Comparison of ENCODE assay signal across 8 cellular contexts in the genomic region with DNA sequence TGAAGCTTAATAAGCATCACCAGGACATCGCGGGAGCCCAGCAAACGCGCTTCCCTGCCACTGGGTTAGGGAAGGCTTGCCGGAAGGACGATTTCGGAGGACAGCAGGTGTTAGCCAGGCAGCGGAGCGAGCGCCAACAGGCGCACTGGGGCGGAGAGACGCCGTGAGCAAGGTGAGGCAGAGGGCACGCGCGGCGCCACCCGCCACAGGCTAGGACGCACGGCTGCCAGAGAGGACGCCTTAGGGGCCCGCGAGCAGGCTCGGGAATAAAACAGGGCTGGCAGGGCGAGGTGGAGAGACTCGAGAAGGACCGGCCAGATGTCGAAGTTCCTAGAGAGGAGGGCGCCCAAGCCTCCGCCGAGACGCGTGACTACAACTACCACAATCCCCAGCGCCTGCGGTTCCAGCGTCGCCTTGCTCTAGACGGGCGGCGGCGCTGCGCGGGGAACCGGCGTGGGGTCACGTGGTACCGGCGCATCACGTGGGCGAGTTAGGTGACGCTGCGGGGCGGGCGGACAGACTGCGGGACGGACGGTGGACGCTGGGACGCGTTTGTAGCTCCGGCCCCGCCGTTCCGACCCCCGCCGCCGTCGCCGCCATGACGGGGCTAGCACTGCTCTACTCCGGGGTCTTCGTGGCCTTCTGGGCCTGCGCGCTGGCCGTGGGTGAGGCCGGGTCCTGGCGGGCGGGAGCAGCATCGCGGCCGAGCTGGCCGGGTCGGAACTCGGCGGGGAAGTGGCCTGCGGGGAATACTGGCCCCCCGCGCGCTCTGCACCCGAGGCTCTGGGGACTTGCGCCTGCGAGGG.
A peak's percentile ranks its signal among the peaks of the same experiment; 100 is the strongest.
DNase-seq lines count a peak whose midpoint lies in the region; ATAC-seq and FAIRE-seq lines count a peak whose summit lies in the region.

A gene (plus strand): TSS at position 518 of the 806 bp plus-strand sequence. CDS start 81 bp downstream, at position 599.

- peaks cover 23% of the 10 kb centered on the region for H3K36me3 ChIP-seq in effector memory CD4-positive, alpha-beta T cell (ENCODE audit: control insufficient read depth, insufficient read depth, low read length)

- H3K4me1 Mint-ChIP-seq in memory B cell: peaks cover 48% of the 10 kb centered on the region

- DNase-seq in COR-L47 (lab: John Stamatoyannopoulos, UW): peak; percentile 82
- peak; percentile 89 for DNase-seq in HTR-8/SVneo (ENCODE audit: insufficient read length, low spot score)
- peak; percentile 90 for DNase-seq in NOMO-1 treated with DMSO at 0.1 percent for 48 hours (lab: John Stamatoyannopoulos, UW; ENCODE audit: unreplicated experiment)
- DNase-seq in activated CD8-positive, alpha-beta memory T cell treated with anti-CD3 and anti-CD28 coated beads for 4 hours (ENCODE audit: low read depth in 2 of 2): peak; percentile 88 to 90
- DNase-seq in effector memory CD4-positive, alpha-beta T cell: peak; percentile 79 to 92 (median 89)
- peak; percentile 85 to 86 for DNase-seq in memory B cell (ENCODE audit: low spot score in 2 of 2)
- peak; percentile 93 for DNase-seq in stimulated activated CD8-positive, alpha-beta memory T cell treated with anti-CD3 and anti-CD28 coated beads, Interleukin-12 subunit alpha, Interleukin-12 subunit beta, amount 100 ng/mL, for 1 hour (ENCODE audit: low read depth)

- no peaks in the 10 kb centered on the region for H3K9me3 ChIP-seq in effector memory CD4-positive, alpha-beta T cell (ENCODE audit: control insufficient read depth, low read length)

- peak within 1 kb of the TSS; percentile 80 for H3K27ac ChIP-seq in effector memory CD4-positive, alpha-beta T cell (ENCODE audit: insufficient read depth, low read length, poor library complexity, severe bottlenecking)

- peak within 1 kb of the TSS; percentile 96 for H3K4me3 Mint-ChIP-seq in memory B cell

- no peaks in the 10 kb centered on the region for H3K9me3 Mint-ChIP-seq in memory B cell

- H3K4me1 ChIP-seq in effector memory CD4-positive, alpha-beta T cell (ENCODE audit: control insufficient read depth, insufficient read depth, low read length, poor library complexity, severe bottlenecking): peaks cover 30% of the 10 kb centered on the region

- peak within 1 kb of the TSS; percentile 91 for H3K27ac Mint-ChIP-seq in memory B cell

- H3K27me3 ChIP-seq in effector memory CD4-positive, alpha-beta T cell (replicated peaks; ENCODE audit: control insufficient read depth, insufficient read depth, low read length, poor library complexity, severe bottlenecking): no peaks in the 10 kb centered on the region

- H3K4me3 ChIP-seq in effector memory CD4-positive, alpha-beta T cell (ENCODE audit: insufficient read depth, low read depth, low read length, poor library complexity, severe bottlenecking): peak within 1 kb of the TSS; percentile 77

- H3K36me3 Mint-ChIP-seq in memory B cell: peaks cover 19% of the 10 kb centered on the region

- ATAC-seq in GM21367 (IDR thresholded peaks at IDR 0.05; ENCODE audit: unreplicated experiment) (peak; percentile 49), memory B cell (ENCODE audit: low read depth) (peak; percentile 76)

- FAIRE-seq in HTR-8/SVneo (lab: Jason Lieb, UNC): peak; percentile 98

- H3K27me3 Mint-ChIP-seq in memory B cell: no peaks in the 10 kb centered on the region

Comparison
In these comparisons a context has a peak if more than half of its experiments do, and no peak if none do; other contexts are left out.
1. Peak in every context shown above with its lines: DNase-seq, ATAC-seq, H3K4me3 ChIP-seq and H3K27ac ChIP-seq.